In genomic region chr7:135925205-135925604, GRCh38 we compare ENCODE assay signal across 25 cellular contexts. TPM values are rescaled to one million over a fixed set of nuclear protein-coding genes. Genes with fewer than 3 reads are reported as not detected.
DNase-seq lines count a peak whose midpoint lies in the region; TF ChIP-seq lines count a peak whose summit lies in the region.
"Had no signal": no experiment of that assay in that cellular context is flagged by ENCODE, and none has a peak within 500 bp of the region (broad histone marks: within the 10 kb centered on the region; RNA-seq: fewer than 3 reads in every experiment).

No MANE protein-coding gene starts in this region.

- intact Hi-C loops in dorsolateral prefrontal cortex (cut with DNase I), result no loop called here

- no peak overlapping the region for H3K4me2 ChIP-seq in GM23248 (ENCODE audit: unreplicated experiment)

- H3K27ac ChIP-seq in GM23248 (0 out of 2 replicates have a peak overlapping the region, but pooled peaks have one; percentile 87), dorsolateral prefrontal cortex (no peak overlapping the region)
- H3K27ac ChIP-seq: right lobe of liver, RWPE1, stomach, tibial nerve had no signal

- 0 out of 2 replicates have a peak, but pooled peaks cover 20% of the 10 kb centered on the region for H3K36me3 ChIP-seq in GM23248 (ENCODE audit: low read depth)
- H3K36me3 ChIP-seq: right lobe of liver had no signal

- peak overlapping the region; percentile 32 for H3K27ac Mint-ChIP-seq in nephron progenitor cell
- H3K27ac Mint-ChIP-seq: activated CD4-positive, alpha-beta T cell treated with anti-CD3 and anti-CD28 coated beads, Interleukin-2, amount 10 ng/mL, durations not matched to agents 7 days and 5 days; activated CD8-positive, alpha-beta memory T cell treated with anti-CD3 and anti-CD28 coated beads, Interleukin-2, amount 10 ng/mL, durations not matched to agents 7 days and 5 days; activated T-cell treated with anti-CD3 and anti-CD28 coated beads, Interleukin-2, amount 50 U/mL, for 72 hours; CD4-positive, alpha-beta T cell had no signal

- TF ChIP-seq CTCF in cardiac fibroblast (IDR thresholded peaks at IDR 0.05; ENCODE audit: low read depth, low read length), result no peak
- no peak for TF ChIP-seq CTCF in nephron progenitor cell (IDR thresholded peaks at IDR 0.05)
- TF ChIP-seq CTCF in dorsolateral prefrontal cortex (IDR thresholded peaks at IDR 0.05 in 54 of 56, conservative IDR thresholded peaks at IDR 0.05 in 2 of 56; ENCODE audit: low read depth in 1 of 56, partially characterized antibody in 56 of 56), result no peak

- H3K27me3 ChIP-seq in GM23248 (replicated peaks; ENCODE audit: insufficient read depth), result no peaks in the 10 kb centered on the region
- H3K27me3 ChIP-seq in dorsolateral prefrontal cortex, result no peaks in the 10 kb centered on the region
- H3K27me3 ChIP-seq: esophagus squamous epithelium, right lobe of liver, stomach, tibial nerve had no signal

- no peaks in the 10 kb centered on the region for H3K9me3 ChIP-seq in GM23248 (ENCODE audit: low read depth)
- H3K9me3 ChIP-seq: esophagus squamous epithelium, right lobe of liver, stomach, tibial nerve had no signal

- no peak overlapping the region for H3K9ac ChIP-seq in GM23248

- in situ Hi-C loops in GM23248 (cut with MboI), result no loop called here

- no peak overlapping the region for H2AFZ ChIP-seq in GM23248

- 66 to 72% methylated on average over 3 of the region's 3 CpGs for WGBS in GM23248 (ENCODE audit: low coverage in 1 of 2, low lambda C conversion rate in 2 of 2, missing lambda C conversion rate in 2 of 2), 2 experiments

- H3F3A ChIP-seq in GM23248 (ENCODE audit: insufficient read depth), result peaks cover 21% of the 10 kb centered on the region

- H3K4me3 ChIP-seq in GM23248, result no peak overlapping the region
- no peak overlapping the region for H3K4me3 ChIP-seq in cardiac fibroblast (replicated peaks in 1 of 2; ENCODE audit: low read depth in 2 of 2, low read length in 2 of 2)
- H3K4me3 ChIP-seq in dorsolateral prefrontal cortex, result no peak overlapping the region
- H3K4me3 ChIP-seq: esophagus squamous epithelium, lung, right lobe of liver, stomach, tibial nerve had no signal

- H3K36me3 Mint-ChIP-seq in nephron progenitor cell (ENCODE audit: low read depth), result peaks cover 42% of the 10 kb centered on the region

- H3K4me3 Mint-ChIP-seq in nephron progenitor cell, result no peak overlapping the region
- H3K4me3 Mint-ChIP-seq: activated CD4-positive, alpha-beta T cell treated with anti-CD3 and anti-CD28 coated beads, Interleukin-2, amount 10 ng/mL, durations not matched to agents 7 days and 5 days; activated CD8-positive, alpha-beta memory T cell treated with anti-CD3 and anti-CD28 coated beads, Interleukin-2, amount 10 ng/mL, durations not matched to agents 7 days and 5 days; activated T-cell treated with anti-CD3 and anti-CD28 coated beads, Interleukin-2, amount 50 U/mL, for 72 hours; CD4-positive, alpha-beta T cell; neural crest cell had no signal

- H3K9me2 ChIP-seq in GM23248 (ENCODE audit: insufficient read depth), result no peaks in the 10 kb centered on the region

- H3K4me1 Mint-ChIP-seq in nephron progenitor cell, result peaks cover 48% of the 10 kb centered on the region
- H3K4me1 Mint-ChIP-seq: activated CD4-positive, alpha-beta T cell treated with anti-CD3 and anti-CD28 coated beads, Interleukin-2, amount 10 ng/mL, durations not matched to agents 7 days and 5 days had no signal

- DNase-seq in GM23248 (no peak), NCI-H345 (lab: John Stamatoyannopoulos, UW) (peak; percentile 60), cardiac fibroblast (ENCODE audit: low read depth in 2 of 2) (peak; percentile 22 to 40), nephron progenitor cell (no peak), NCI-H1048 (lab: John Stamatoyannopoulos, UW) (no peak), dorsolateral prefrontal cortex (no peak)
- DNase-seq in stimulated activated CD4-positive, alpha-beta T cell treated with anti-CD3 and anti-CD28 coated beads, Interleukin-2, amount 100 ng/mL, for 24 hours, result no peak
- DNase-seq: activated CD4-positive, alpha-beta T cell treated with anti-CD3 and anti-CD28 coated beads, Interleukin-2, amount 10 ng/mL, durations not matched to agents 7 days and 5 days; activated CD8-positive, alpha-beta memory T cell treated with anti-CD3 and anti-CD28 coated beads, Interleukin-2, amount 10 ng/mL, durations not matched to agents 7 days and 5 days; activated naive CD4-positive, alpha-beta T cell treated with anti-CD3 and anti-CD28 coated beads, Interleukin-2, amount 50 U/mL, for 16 hours; activated T-cell treated with anti-CD3 and anti-CD28 coated beads, Interleukin-2, amount 50 U/mL, for 72 hours; CD4-positive, alpha-beta T cell; effector memory CD4-positive, alpha-beta T cell; esophagus squamous epithelium; MM.1S; NCI-H1417 treated with DMSO at 0.1 percent for 48 hours; NCI-H2107; NCI-H524; right lobe of liver; stomach; T-helper 2 cell had no signal

- peaks cover 7% of the 10 kb centered on the region for H3K9me3 Mint-ChIP-seq in nephron progenitor cell
- H3K9me3 Mint-ChIP-seq: activated CD4-positive, alpha-beta T cell treated with anti-CD3 and anti-CD28 coated beads, Interleukin-2, amount 10 ng/mL, durations not matched to agents 7 days and 5 days; neural crest cell had no signal

- H3K79me2 ChIP-seq in GM23248 (ENCODE audit: insufficient read depth), result peaks cover 64% of the 10 kb centered on the region

- H3K4me1 ChIP-seq in GM23248 (ENCODE audit: insufficient read depth), result peaks cover 22% of the 10 kb centered on the region
- H3K4me1 ChIP-seq: right lobe of liver had no signal

- no peaks in the 10 kb centered on the region for H4K20me1 ChIP-seq in GM23248 (ENCODE audit: insufficient read depth)

- no peaks in the 10 kb centered on the region for H3K27me3 Mint-ChIP-seq in nephron progenitor cell (ENCODE audit: low read depth, poor library complexity)
- H3K27me3 Mint-ChIP-seq: activated CD4-positive, alpha-beta T cell treated with anti-CD3 and anti-CD28 coated beads, Interleukin-2, amount 10 ng/mL, durations not matched to agents 7 days and 5 days; activated CD8-positive, alpha-beta memory T cell treated with anti-CD3 and anti-CD28 coated beads, Interleukin-2, amount 10 ng/mL, durations not matched to agents 7 days and 5 days; CD4-positive, alpha-beta T cell had no signal

RNA-seq across cellular contexts. Expression of gene MTPN, which starts 52.0 kb away (rescaled TPM):
- 145 and 159 TPM in 2 replicates for total RNA-seq in GM23248 (2014; rRNA removed; shearing (Covaris generic))
- 130 and 133 TPM in 2 replicates for polyA plus RNA-seq in GM23248 (2016; fragmentation: Nextera tagmentation; extraction: Ambion mirVana)
- total RNA-seq in dorsolateral prefrontal cortex, result 100 to 1,000 TPM in 115 of 120 experiments, 10 to 100 TPM in 5; 80.0 to 205 (median 144) TPM

Comparison
In these comparisons a context has a peak if more than half of its experiments do, and no peak if none do; other contexts are left out.
1. DNase-seq: peak in NCI-H345 (single experiment) and cardiac fibroblast (2 of 2); none in GM23248 (single experiment), nephron progenitor cell (single experiment), stimulated activated CD4-positive, alpha-beta T cell treated with anti-CD3 and anti-CD28 coated beads, Interleukin-2, amount 100 ng/mL, for 24 hours (0 of 2), NCI-H1048 (single experiment) and dorsolateral prefrontal cortex (0 of 10).